In genomic region chr9:136859821-136860269, GRCh38 we compare ENCODE assay signal across 12 cellular contexts. TPM values are rescaled to one million over a fixed set of nuclear protein-coding genes. Genes with fewer than 3 reads are reported as not detected.
A peak's percentile ranks its signal among the peaks of the same experiment; 100 is the strongest.
DNase-seq lines count a peak whose midpoint lies in the region; ATAC-seq and TF ChIP-seq lines count a peak whose summit lies in the region.
"Had no signal": no experiment of that assay in that cellular context is flagged by ENCODE, and none has a peak within 500 bp of the region (broad histone marks: within the 10 kb centered on the region; RNA-seq: fewer than 3 reads in every experiment).

No MANE protein-coding gene starts in this region.

- TF ChIP-seq CTCF in C4-2B (conservative IDR thresholded peaks at IDR 0.05) (no peak), breast epithelium (IDR thresholded peaks at IDR 0.05) (no peak), upper lobe of right lung (IDR thresholded peaks at IDR 0.05) (no peak)

- H3K9me3 ChIP-seq in breast epithelium (no peaks in the 10 kb centered on the region), muscle layer of duodenum (ENCODE audit: control insufficient read depth in 1 of 2, low read length in 2 of 2) (no peaks in the 10 kb centered on the region), upper lobe of right lung (no peaks in the 10 kb centered on the region)

- DNase-seq in breast epithelium (ENCODE audit: low spot score in 2 of 2) (no peak), upper lobe of right lung (no peak)
- no peak for DNase-seq in activated effector memory CD4-positive, alpha-beta T cell treated with anti-CD3 and anti-CD28 coated beads, Interleukin-2, amount 50 U/mL, for 16 hours
- DNase-seq: CD4-positive, CD25-positive, alpha-beta regulatory T cell; MM.1S; stimulated activated CD4-positive, alpha-beta T cell treated with anti-CD3 and anti-CD28 coated beads, Interleukin-2, amount 100 ng/mL, for 48 hours; stimulated activated naive CD4-positive, alpha-beta T cell; SW 1271 had no signal

- intact Hi-C loops in breast epithelium (cut with DNase I; ENCODE audit: low total_unique reads) = no loop called here
- intact Hi-C loops in upper lobe of right lung (cut with DNase I) = no loop called here

- no peak for TF ChIP-seq POLR2A in breast epithelium (IDR thresholded peaks at IDR 0.05)

- no peak overlapping the region for H3K4me3 ChIP-seq in breast epithelium
- no peak overlapping the region for H3K4me3 ChIP-seq in muscle layer of duodenum (ENCODE audit: low read depth in 1 of 2, low read length in 2 of 2)
- no peak overlapping the region for H3K4me3 ChIP-seq in upper lobe of right lung
- H3K4me3 ChIP-seq: lung had no signal

- ATAC-seq in upper lobe of right lung (no peak), HG02642 (IDR thresholded peaks at IDR 0.05; ENCODE audit: poor library complexity, unreplicated experiment) (no peak)

- no peaks in the 10 kb centered on the region for H3K27me3 ChIP-seq in breast epithelium
- H3K27me3 ChIP-seq in muscle layer of duodenum (ENCODE audit: low read depth, low read length) = no peaks in the 10 kb centered on the region
- no peaks in the 10 kb centered on the region for H3K27me3 ChIP-seq in upper lobe of right lung

- peaks cover 6% of the 10 kb centered on the region for H3K36me3 ChIP-seq in breast epithelium
- peaks cover 16 to 36% of the 10 kb centered on the region in 2 donors for H3K36me3 ChIP-seq in muscle layer of duodenum (ENCODE audit: control insufficient read depth in 1 of 2, insufficient read depth in 2 of 2, low read length in 2 of 2)
- peaks cover 35% of the 10 kb centered on the region for H3K36me3 ChIP-seq in upper lobe of right lung

- peak overlapping the region; percentile 89 for H3K27ac ChIP-seq in C4-2B
- peak overlapping the region; percentile 66 to 79 for H3K27ac ChIP-seq in breast epithelium
- H3K27ac ChIP-seq in muscle layer of duodenum (ENCODE audit: low read length) = peak overlapping the region; percentile 45
- no peak overlapping the region for H3K27ac ChIP-seq in upper lobe of right lung

- H3K4me1 ChIP-seq in breast epithelium (peaks cover 1 to 13% of the 10 kb centered on the region in 2 donors), muscle layer of duodenum (ENCODE audit: control insufficient read depth in 1 of 2, insufficient read depth in 2 of 2, low read length in 2 of 2) (peaks cover 1 to 15% of the 10 kb centered on the region in 2 donors), upper lobe of right lung (peaks cover 15% of the 10 kb centered on the region)

RNA-seq across cellular contexts. Expression of gene EDF1, which starts 6.3 kb away (rescaled TPM):
- total RNA-seq in breast epithelium (100 to 1,000 TPM; 334 to 365 (median 365) TPM), upper lobe of right lung (250 TPM)

RNA-seq across cellular contexts. Expression of gene MAMDC4, which starts 7.7 kb away (rescaled TPM):
- total RNA-seq in breast epithelium (1 to 10 TPM in 2 of 3 donors, under 1 TPM in 1; 0.64 to 5.6 (median 3.4) TPM), upper lobe of right lung (12.9 TPM)

RNA-seq across cellular contexts. Expression of gene PHPT1, which starts 10.6 kb away (rescaled TPM):
- 10 to 100 TPM; 43.2 to 70.8 (median 52.5) TPM for total RNA-seq in breast epithelium
- 82.1 TPM for total RNA-seq in upper lobe of right lung

RNA-seq across cellular contexts. Expression of gene AJM1, which starts 17.6 kb away (rescaled TPM):
- total RNA-seq in breast epithelium (1 to 10 TPM; 1.0 to 2.3 (median 1.1) TPM), upper lobe of right lung (2.7 TPM)

RNA-seq across cellular contexts. Expression of gene TRAF2, which starts 26.5 kb away (rescaled TPM):
- total RNA-seq in breast epithelium (1 to 10 TPM; 3.4 to 8.9 (median 8.5) TPM), upper lobe of right lung (14.8 TPM)
